30 cellular contexts compared by ENCODE assay signal in genomic region chr6:33704215-33704817, GRCh38. TPM values are rescaled to one million over a fixed set of nuclear protein-coding genes. Genes with fewer than 3 reads are reported as not detected.
DNase-seq lines count a peak whose midpoint lies in the region; ATAC-seq and TF ChIP-seq lines count a peak whose summit lies in the region.
"Had no signal": no experiment of that assay in that cellular context is flagged by ENCODE, and none has a peak within 500 bp of the region (broad histone marks: within the 10 kb centered on the region; RNA-seq: fewer than 3 reads in every experiment).

No MANE protein-coding gene starts in this region.

- H3K4me3 Mint-ChIP-seq in Calu3 (ENCODE audit: low read depth, unreplicated experiment) (no peak overlapping the region), neural progenitor cell (no peak overlapping the region)
- H3K4me3 Mint-ChIP-seq: activated CD4-positive, alpha-beta T cell treated with anti-CD3 and anti-CD28 coated beads, Interleukin-2, amount 10 ng/mL, durations not matched to agents 24 days and 14 days; activated naive CD4-positive, alpha-beta T cell treated with anti-CD3 and anti-CD28 coated beads, Interleukin-2, amount 50 U/mL, for 24 hours; immature natural killer cell; naive thymus-derived CD8-positive, alpha-beta T cell had no signal

- H3K27ac Mint-ChIP-seq in Calu3 (ENCODE audit: unreplicated experiment) (peak overlapping the region; percentile 7), neural progenitor cell (peak overlapping the region; percentile 13)
- H3K27ac Mint-ChIP-seq: activated CD4-positive, alpha-beta T cell treated with anti-CD3 and anti-CD28 coated beads, Interleukin-2, amount 10 ng/mL, durations not matched to agents 24 days and 14 days; activated naive CD4-positive, alpha-beta T cell treated with anti-CD3 and anti-CD28 coated beads, Interleukin-2, amount 50 U/mL, for 24 hours had no signal

- H3K27me3 Mint-ChIP-seq in Calu3 (ENCODE audit: unreplicated experiment) = no peaks in the 10 kb centered on the region
- peaks cover 2% of the 10 kb centered on the region for H3K27me3 Mint-ChIP-seq in neural progenitor cell (ENCODE audit: insufficient read depth, low read depth)
- H3K27me3 Mint-ChIP-seq: activated CD4-positive, alpha-beta T cell treated with anti-CD3 and anti-CD28 coated beads, Interleukin-2, amount 10 ng/mL, durations not matched to agents 24 days and 14 days; activated naive CD4-positive, alpha-beta T cell treated with anti-CD3 and anti-CD28 coated beads, Interleukin-2, amount 50 U/mL, for 24 hours; naive thymus-derived CD8-positive, alpha-beta T cell had no signal

- peaks cover 15% of the 10 kb centered on the region for H3K79me2 ChIP-seq in neural progenitor cell (ENCODE audit: low read depth)

- H3K9me3 Mint-ChIP-seq in Calu3 (ENCODE audit: low read depth, unreplicated experiment) = no peaks in the 10 kb centered on the region
- no peaks in the 10 kb centered on the region for H3K9me3 Mint-ChIP-seq in neural progenitor cell
- H3K9me3 Mint-ChIP-seq: activated CD4-positive, alpha-beta T cell treated with anti-CD3 and anti-CD28 coated beads, Interleukin-2, amount 10 ng/mL, durations not matched to agents 24 days and 14 days; activated naive CD4-positive, alpha-beta T cell treated with anti-CD3 and anti-CD28 coated beads, Interleukin-2, amount 50 U/mL, for 24 hours; immature natural killer cell; naive thymus-derived CD8-positive, alpha-beta T cell had no signal

- CTCF ChIA-PET in Calu3 (lab: Charles Lee) = interaction anchor here (0.6 kb wide), 1 partner anchor 751 kb away, joined by 4 read pairs; no protein-coding TSS in a partner anchor
- CTCF ChIA-PET in RWPE1 (lab: Yijun Ruan, JAX) = interaction anchor here (0.7 kb wide), 1 partner anchor 58 kb away, joined by 3 read pairs; no protein-coding TSS in a partner anchor

- H3K4me1 Mint-ChIP-seq in Calu3 (ENCODE audit: low read depth, unreplicated experiment) (peaks cover 7% of the 10 kb centered on the region), neural progenitor cell (peaks cover 11% of the 10 kb centered on the region)

- H2AFZ ChIP-seq in neural progenitor cell (replicated peaks) = no peak overlapping the region

- H3K27ac ChIP-seq in RWPE1 = peak overlapping the region; percentile 32
- H3K27ac ChIP-seq in neural progenitor cell = no peak overlapping the region
- H3K27ac ChIP-seq: skin epidermis, stomach, thyroid gland had no signal

- DNase-seq in Calu3 (no peak), RWPE1 (ENCODE audit: low spot score) (no peak), epithelial cell of esophagus (ENCODE audit: low read depth) (peak; percentile 31), neural progenitor cell (ENCODE audit: low spot score) (no peak), ecto neural progenitor cell (ENCODE audit: low spot score) (no peak), epidermal melanocyte (ENCODE audit: insufficient read length, low spot score) (no peak)
- DNase-seq: activated CD4-positive, alpha-beta T cell treated with anti-CD3 and anti-CD28 coated beads, Interleukin-2, amount 10 ng/mL, durations not matched to agents 24 days and 14 days; cortex of kidney; DMS79; GDM1; H7; hypothalamus; immature natural killer cell; KG1; left ventricle myocardium superior; midbrain; MM.1S; naive thymus-derived CD8-positive, alpha-beta T cell; NCI-H1417; NCI-H2081; NCI-H446; NCI-H82; SK-N-SH; stomach had no signal

- H3K9ac ChIP-seq in neural progenitor cell = no peak overlapping the region
- H3K9ac ChIP-seq: SK-N-SH had no signal

- ATAC-seq in GM19455 (IDR thresholded peaks at IDR 0.05; ENCODE audit: unreplicated experiment) = no peak
- ATAC-seq: left ventricle myocardium superior; naive thymus-derived CD8-positive, alpha-beta T cell had no signal

- H3K4me2 ChIP-seq in neural progenitor cell = no peak overlapping the region
- H3K4me2 ChIP-seq: SK-N-SH had no signal

- intact Hi-C loops in Calu3 (cut with micrococcal nuclease; ENCODE audit: unreplicated experiment) = no loop called here

- no peak overlapping the region for H3K4me3 ChIP-seq in epithelial cell of esophagus (ENCODE audit: low read length)
- no peak overlapping the region for H3K4me3 ChIP-seq in neural progenitor cell
- H3K4me3 ChIP-seq: cardiac muscle cell, skin epidermis, stomach, thyroid gland had no signal

- no peaks in the 10 kb centered on the region for H3K27me3 ChIP-seq in neural progenitor cell
- H3K27me3 ChIP-seq: cardiac muscle cell, stomach, thyroid gland had no signal

- no peaks in the 10 kb centered on the region for H3K4me1 ChIP-seq in neural progenitor cell

- POLR2A ChIA-PET in RWPE1 (lab: Yijun Ruan, JAX; ENCODE audit: low non-redundant PET) = interaction anchor here (0.5 kb wide), 1 partner anchor 123 kb away, joined by 4 read pairs; no protein-coding TSS in a partner anchor

- BruUV-seq in Calu3 (replicated peaks; lab: Mats Ljungman, UMichigan) = no TSS peak

- H4K20me1 ChIP-seq in neural progenitor cell (ENCODE audit: low read depth) = peaks cover 42% of the 10 kb centered on the region

- no peaks in the 10 kb centered on the region for H3K9me3 ChIP-seq in neural progenitor cell (ENCODE audit: low read depth)
- H3K9me3 ChIP-seq: SK-N-SH, stomach, thyroid gland had no signal

- H3K36me3 ChIP-seq in neural progenitor cell = peaks cover 7% of the 10 kb centered on the region
- H3K36me3 ChIP-seq: cardiac muscle cell, thyroid gland had no signal

- peaks cover 18% of the 10 kb centered on the region for H3F3A ChIP-seq in neural progenitor cell (ENCODE audit: low read depth)

- TF ChIP-seq CTCF in Calu3 (IDR thresholded peaks at IDR 0.05; ENCODE audit: unreplicated experiment) = no peak
- no peak for TF ChIP-seq CTCF in RWPE1 (conservative IDR thresholded peaks at IDR 0.05; ENCODE audit: low read depth)
- no peak for TF ChIP-seq CTCF in epithelial cell of esophagus (IDR thresholded peaks at IDR 0.05; ENCODE audit: insufficient read depth, low read depth, low read length, missing control alignments)
- TF ChIP-seq CTCF in neural progenitor cell (IDR thresholded peaks at IDR 0.05) = no peak

- H3K36me3 Mint-ChIP-seq in Calu3 (ENCODE audit: insufficient read depth, unreplicated experiment) = peaks cover 53% of the 10 kb centered on the region
- H3K36me3 Mint-ChIP-seq in neural progenitor cell = peaks cover 13% of the 10 kb centered on the region

RNA-seq across cellular contexts. Expression of gene UQCC2, which starts 7.2 kb away (rescaled TPM):
- total RNA-seq in Calu3 (2022) = 142 and 145 TPM in 2 replicates
- 47.7 and 95.9 TPM in 2 replicates for total RNA-seq in neural progenitor cell (ENCODE audit: low replicate concordance)

RNA-seq across cellular contexts. Expression of gene IP6K3, which starts 42.4 kb away (rescaled TPM):
- total RNA-seq in Calu3 (2022) = not detected in 2 replicates
- 2.9 and 4.6 TPM in 2 replicates for total RNA-seq in neural progenitor cell (ENCODE audit: low replicate concordance)
- total RNA-seq: activated CD4-positive, alpha-beta T cell treated with anti-CD3 and anti-CD28 coated beads, Interleukin-2, amount 10 ng/mL, durations not matched to agents 24 days and 14 days; HT1080; naive thymus-derived CD8-positive, alpha-beta T cell had no signal
